Comparison of ENCODE assay signal across 18 cellular contexts in genomic region chr18:62033207-62033606, GRCh38.
DNase-seq lines count a peak whose midpoint lies in the region; ATAC-seq, FAIRE-seq and TF ChIP-seq lines count a peak whose summit lies in the region.
"Had no signal": no experiment of that assay in that cellular context is flagged by ENCODE, and none has a peak within 500 bp of the region (broad histone marks: within the 10 kb centered on the region; RNA-seq: fewer than 3 reads in every experiment).

No MANE protein-coding gene starts in this region.

- DNase-seq in activated CD8-positive, alpha-beta T cell treated with anti-CD3 and anti-CD28 coated beads, Interleukin-2, amount 10 ng/mL, durations not matched to agents 7 days and 5 days, result no peak
- no peak for DNase-seq in activated CD8-positive, alpha-beta T cell treated with anti-CD3 and anti-CD28 coated beads for 36 hours
- DNase-seq in D721Med (ENCODE audit: insufficient read length, low spot score) (no peak), renal cortical epithelial cell (ENCODE audit: low read depth) (peak; percentile 11), NCI-H2029 treated with DMSO at 0.1 percent for 48 hours (lab: John Stamatoyannopoulos, UW) (no peak), D341Med (ENCODE audit: low spot score) (no peak)
- DNase-seq: DMS 273 treated with DMSO at 0.1 percent for 48 hours, KBM-7, NCI-H1105 treated with DMSO at 0.1 percent for 48 hours, NCI-H1694, NCI-H510A, NCI-H774, PC-3, RPMI8226 had no signal

- H3K27ac Mint-ChIP-seq in activated CD8-positive, alpha-beta T cell treated with anti-CD3 and anti-CD28 coated beads, Interleukin-2, amount 10 ng/mL, durations not matched to agents 7 days and 5 days, result no peak overlapping the region
- H3K27ac Mint-ChIP-seq in activated CD8-positive, alpha-beta T cell treated with anti-CD3 and anti-CD28 coated beads for 36 hours, result no peak overlapping the region

- H3K4me3 Mint-ChIP-seq in activated CD8-positive, alpha-beta T cell treated with anti-CD3 and anti-CD28 coated beads, Interleukin-2, amount 10 ng/mL, durations not matched to agents 7 days and 5 days, result no peak overlapping the region
- no peak overlapping the region for H3K4me3 Mint-ChIP-seq in activated CD8-positive, alpha-beta T cell treated with anti-CD3 and anti-CD28 coated beads for 36 hours

- CTCF ChIA-PET in activated CD8-positive, alpha-beta T cell treated with anti-CD3 and anti-CD28 coated beads, Interleukin-2, amount 10 ng/mL, durations not matched to agents 7 days and 5 days (lab: Charles Lee), result interaction anchor here (1.6 kb wide), 1 partner anchor 14 kb away, joined by 4 read pairs; no protein-coding TSS in a partner anchor
- CTCF ChIA-PET in activated CD8-positive, alpha-beta T cell treated with anti-CD3 and anti-CD28 coated beads for 36 hours (lab: Charles Lee), result no interaction called here

- peaks cover 3% of the 10 kb centered on the region for H3K9me3 Mint-ChIP-seq in activated CD8-positive, alpha-beta T cell treated with anti-CD3 and anti-CD28 coated beads, Interleukin-2, amount 10 ng/mL, durations not matched to agents 7 days and 5 days (ENCODE audit: insufficient read depth)
- no peaks in the 10 kb centered on the region for H3K9me3 Mint-ChIP-seq in activated CD8-positive, alpha-beta T cell treated with anti-CD3 and anti-CD28 coated beads for 36 hours

- intact Hi-C loops in activated CD8-positive, alpha-beta T cell treated with anti-CD3 and anti-CD28 coated beads for 36 hours (cut with micrococcal nuclease), result no loop called here

- no peaks in the 10 kb centered on the region for H3K27me3 Mint-ChIP-seq in activated CD8-positive, alpha-beta T cell treated with anti-CD3 and anti-CD28 coated beads, Interleukin-2, amount 10 ng/mL, durations not matched to agents 7 days and 5 days (ENCODE audit: low read depth)
- no peaks in the 10 kb centered on the region for H3K27me3 Mint-ChIP-seq in activated CD8-positive, alpha-beta T cell treated with anti-CD3 and anti-CD28 coated beads for 36 hours

- H3K36me3 Mint-ChIP-seq in activated CD8-positive, alpha-beta T cell treated with anti-CD3 and anti-CD28 coated beads, Interleukin-2, amount 10 ng/mL, durations not matched to agents 7 days and 5 days (ENCODE audit: low read depth), result no peaks in the 10 kb centered on the region
- H3K36me3 Mint-ChIP-seq in activated CD8-positive, alpha-beta T cell treated with anti-CD3 and anti-CD28 coated beads for 36 hours (ENCODE audit: low read depth), result no peaks in the 10 kb centered on the region

- peak; percentile 98 for FAIRE-seq in D721Med (lab: Jason Lieb, UNC)
- FAIRE-seq: A549, G401.6 had no signal

- ATAC-seq in activated CD8-positive, alpha-beta T cell treated with anti-CD3 and anti-CD28 coated beads, Interleukin-2, amount 10 ng/mL, durations not matched to agents 7 days and 5 days, result peak; percentile 30
- no peak for ATAC-seq in activated CD8-positive, alpha-beta T cell treated with anti-CD3 and anti-CD28 coated beads for 36 hours
- ATAC-seq: A549, PC-3 had no signal

- H3K4me1 Mint-ChIP-seq in activated CD8-positive, alpha-beta T cell treated with anti-CD3 and anti-CD28 coated beads, Interleukin-2, amount 10 ng/mL, durations not matched to agents 7 days and 5 days (ENCODE audit: low read depth), result peaks cover 6% of the 10 kb centered on the region
- H3K4me1 Mint-ChIP-seq in activated CD8-positive, alpha-beta T cell treated with anti-CD3 and anti-CD28 coated beads for 36 hours (ENCODE audit: low read depth), result peaks cover 8% of the 10 kb centered on the region

- POLR2A ChIA-PET in activated CD8-positive, alpha-beta T cell treated with anti-CD3 and anti-CD28 coated beads, Interleukin-2, amount 10 ng/mL, durations not matched to agents 7 days and 5 days (lab: Charles Lee), result no interaction called here
- POLR2A ChIA-PET in activated CD8-positive, alpha-beta T cell treated with anti-CD3 and anti-CD28 coated beads for 36 hours (lab: Charles Lee), result no interaction called here

- H3K27ac ChIP-seq in VCaP, result peak overlapping the region; percentile 42
- H3K27ac ChIP-seq: A549, BLaER1 had no signal

- TF ChIP-seq CTCF in activated CD8-positive, alpha-beta T cell treated with anti-CD3 and anti-CD28 coated beads for 36 hours (IDR thresholded peaks at IDR 0.05), result no peak
- TF ChIP-seq CTCF in D721Med (IDR thresholded peaks at IDR 0.05; ENCODE audit: insufficient read depth, missing control alignments), result no peak
- TF ChIP-seq CTCF in VCaP (conservative IDR thresholded peaks at IDR 0.05), result no peak
